15 cellular contexts compared by ENCODE assay signal in the genomic region with DNA sequence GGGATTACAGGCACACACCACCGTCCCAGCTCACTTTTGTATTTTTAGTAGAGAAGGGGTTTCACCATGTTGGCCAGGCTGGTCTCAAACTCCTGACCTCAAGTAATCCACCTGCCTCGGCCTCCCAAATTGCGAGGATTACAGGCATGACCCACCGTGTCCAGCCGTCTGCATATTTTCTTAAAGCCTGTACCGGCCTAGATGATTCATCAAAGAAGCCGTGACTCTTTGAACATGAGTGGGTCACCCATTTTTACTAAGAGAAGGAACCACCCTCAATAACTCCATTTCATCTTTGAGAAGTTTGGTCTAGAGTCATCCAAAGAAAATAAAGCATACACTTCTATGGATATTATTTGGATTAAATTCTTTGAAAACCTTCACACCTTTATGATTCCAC.
A peak's percentile ranks its signal among the peaks of the same experiment; 100 is the strongest.
DNase-seq lines count a peak whose midpoint lies in the region; ATAC-seq and TF ChIP-seq lines count a peak whose summit lies in the region.
"Had no signal": no experiment of that assay in that cellular context is flagged by ENCODE, and none has a peak within 500 bp of the region (broad histone marks: within the 10 kb centered on the region; RNA-seq: fewer than 3 reads in every experiment).

No MANE protein-coding gene starts in this region.

- peaks cover 6% of the 10 kb centered on the region for H3K9me3 Mint-ChIP-seq in central memory CD8-positive, alpha-beta T cell

- no peaks in the 10 kb centered on the region for H3K36me3 Mint-ChIP-seq in central memory CD8-positive, alpha-beta T cell (ENCODE audit: insufficient read depth)
- H3K36me3 Mint-ChIP-seq: CD4-positive, CD25-positive, alpha-beta regulatory T cell had no signal

- no peak overlapping the region for H3K9ac ChIP-seq in IMR-90 (ENCODE audit: low read depth, low read length)

- no peak overlapping the region for H3K4me2 ChIP-seq in IMR-90 (ENCODE audit: low read depth, low read length)
- H3K4me2 ChIP-seq in osteoblast (ENCODE audit: insufficient read depth, low read length) = no peak overlapping the region

- no peak overlapping the region for H3K4me3 Mint-ChIP-seq in central memory CD8-positive, alpha-beta T cell
- H3K4me3 Mint-ChIP-seq: CD4-positive, CD25-positive, alpha-beta regulatory T cell had no signal

- H3K23ac ChIP-seq in IMR-90 (ENCODE audit: low read depth, low read length) = no peak overlapping the region

- BruUV-seq in IMR-90 (replicated peaks; lab: Mats Ljungman, UMichigan) = no TSS peak

- no peaks in the 10 kb centered on the region for H4K20me1 ChIP-seq in IMR-90 (ENCODE audit: insufficient read depth, low read length)
- H4K20me1 ChIP-seq in osteoblast (ENCODE audit: insufficient read depth, low read length) = no peaks in the 10 kb centered on the region

- H2AK5ac ChIP-seq in IMR-90 (ENCODE audit: low read depth, low read length) = no peak overlapping the region

- dilution Hi-C loops in IMR-90 (cut with HindIII; ENCODE audit: low sequenced_read_pairs, unreplicated experiment) = no loop called here

- peak overlapping the region in 1 of 2 experiments; percentile 6; a peak in 1 of 4 replicates for H4K8ac ChIP-seq in IMR-90 (ENCODE audit: low read depth in 2 of 2, low read length in 2 of 2)

- H3K36me3 ChIP-seq in IMR-90 (ENCODE audit: control insufficient read depth, insufficient read depth, low read length) = no peaks in the 10 kb centered on the region
- H3K36me3 ChIP-seq in osteoblast (ENCODE audit: insufficient read depth, low read length) = no peaks in the 10 kb centered on the region
- H3K36me3 ChIP-seq: BE2C, HAP-1 had no signal

- H2BK120ac ChIP-seq in IMR-90 (ENCODE audit: low read depth, low read length) = peak overlapping the region; percentile 69

- no peak overlapping the region for H3K27ac ChIP-seq in IMR-90 (ENCODE audit: insufficient read depth, low read length)
- peak overlapping the region; percentile 89 for H3K27ac ChIP-seq in osteoblast (ENCODE audit: low read depth, low read length)
- no peak overlapping the region for H3K27ac ChIP-seq in coronary artery

- no peaks in the 10 kb centered on the region for H3K79me2 ChIP-seq in osteoblast (ENCODE audit: insufficient read depth, low read length)

- peak overlapping the region; percentile 75; the same call in 1 of the 2 replicates for H2BK20ac ChIP-seq in IMR-90 (ENCODE audit: low read depth, low read length)

- H3K27me3 ChIP-seq in IMR-90 (ENCODE audit: control insufficient read depth, insufficient read depth, low read length) (no peaks in the 10 kb centered on the region), osteoblast (ENCODE audit: insufficient read depth, low read length) (no peaks in the 10 kb centered on the region)
- H3K27me3 ChIP-seq: BE2C had no signal

- in situ Hi-C loops in IMR-90 (cut with MboI; ENCODE audit: low sequenced_read_pairs) = no loop called here

- H3K4me1 ChIP-seq in IMR-90 (ENCODE audit: control insufficient read depth, insufficient read depth, low read length) = peaks cover 24% of the 10 kb centered on the region
- peaks cover 75% of the 10 kb centered on the region for H3K4me1 ChIP-seq in osteoblast (ENCODE audit: insufficient read depth, low read length)
- H3K4me1 ChIP-seq: BE2C, HAP-1 had no signal

- H4K5ac ChIP-seq in IMR-90 (ENCODE audit: low read depth, low read length) = no peak overlapping the region

- ATAC-seq in IMR-90 (ENCODE audit: low read depth) (no peak), GM21360 (IDR thresholded peaks at IDR 0.05; ENCODE audit: unreplicated experiment) (no peak)
- ATAC-seq in central memory CD8-positive, alpha-beta T cell (replicated peaks; ENCODE audit: extremely low read depth, poor library complexity, severe bottlenecking) = no peak
- ATAC-seq: HepG2 had no signal

- no peaks in the 10 kb centered on the region for H3K27me3 Mint-ChIP-seq in central memory CD8-positive, alpha-beta T cell
- H3K27me3 Mint-ChIP-seq: CD4-positive, CD25-positive, alpha-beta regulatory T cell had no signal

- POLR2A ChIA-PET in IMR-90 (lab: Charles Lee; ENCODE audit: unreplicated experiment) = no interaction called here

- H2AFZ ChIP-seq in IMR-90 (replicated peaks; ENCODE audit: low read length, poor library complexity) (no peak overlapping the region), osteoblast (ENCODE audit: low read length) (no peak overlapping the region)

- no peak overlapping the region; the same call in 1 of the 2 replicates for H3K4ac ChIP-seq in IMR-90 (ENCODE audit: low read depth, low read length)

- WGBS in IMR-90 (ENCODE audit: extremely low coverage in 2 of 2, insufficient read length in 1 of 2), 2 experiments = 90% methylated on average over 4 of the region's 7 CpGs; no CpG with 5 or more reads in 1 of the 2 experiments

- no peak overlapping the region for H3K56ac ChIP-seq in IMR-90 (ENCODE audit: extremely low read depth, insufficient read depth, low read length)

- TF ChIP-seq POLR2A in IMR-90 (IDR thresholded peaks at IDR 0.05; ENCODE audit: low read depth, low read length) = no peak

- TF ChIP-seq RAD21 in IMR-90 (IDR thresholded peaks at IDR 0.05; ENCODE audit: low read length) = no peak

- peaks cover 4% of the 10 kb centered on the region; the same call in 1 of the 2 replicates for H3K9me1 ChIP-seq in IMR-90 (ENCODE audit: insufficient read depth, low read length)

- no peak overlapping the region for H3K4me3 ChIP-seq in IMR-90 (ENCODE audit: insufficient read depth, low read depth, low read length)
- no peak overlapping the region for H3K4me3 ChIP-seq in osteoblast (ENCODE audit: insufficient read depth, low read length)
- H3K4me3 ChIP-seq in coronary artery = no peak overlapping the region
- H3K4me3 ChIP-seq: HAP-1 had no signal

- DNase-seq in IMR-90 (no peak), osteoblast (ENCODE audit: insufficient read length, low spot score, missing footprints) (no peak), coronary artery (ENCODE audit: low spot score) (no peak), NCI-H748 treated with DMSO at 0.1 percent for 48 hours (lab: John Stamatoyannopoulos, UW) (no peak), pons (ENCODE audit: low spot score) (no peak)
- no peak for DNase-seq in central memory CD8-positive, alpha-beta T cell (ENCODE audit: low spot score in 2 of 2)
- DNase-seq: ACHN; BE2C; C1 segment of cervical spinal cord; CD4-positive, CD25-positive, alpha-beta regulatory T cell; DMS79 treated with DMSO at 0.1 percent for 48 hours; GF-D8 had no signal

- no peak overlapping the region; the same call in 1 of the 2 replicates for H3K14ac ChIP-seq in IMR-90 (replicated peaks; ENCODE audit: low read depth, low read length)

- H3K27ac Mint-ChIP-seq in central memory CD8-positive, alpha-beta T cell (ENCODE audit: low read depth) = peak overlapping the region; percentile 7
- H3K27ac Mint-ChIP-seq: CD4-positive, CD25-positive, alpha-beta regulatory T cell had no signal

- H2AK9ac ChIP-seq in IMR-90 (replicated peaks; ENCODE audit: low read depth, low read length, poor library complexity) = no peak overlapping the region

- H3K9me3 ChIP-seq in IMR-90 (ENCODE audit: control insufficient read depth, insufficient read depth, low read length) (no peaks in the 10 kb centered on the region), osteoblast (ENCODE audit: low read depth, low read length) (no peaks in the 10 kb centered on the region)
- H3K9me3 ChIP-seq: BE2C, HAP-1 had no signal

- intact Hi-C loops in IMR-90 (cut with micrococcal nuclease) = no loop called here

- peak overlapping the region; percentile 33; the same call in 1 of the 2 replicates for H3K18ac ChIP-seq in IMR-90 (ENCODE audit: low read depth, low read length)

- no peak overlapping the region for H2BK15ac ChIP-seq in IMR-90 (ENCODE audit: low read depth, low read length)

- no peak overlapping the region for H4K91ac ChIP-seq in IMR-90 (ENCODE audit: insufficient read depth, low read depth, low read length)

- no peaks in the 10 kb centered on the region for H3K4me1 Mint-ChIP-seq in central memory CD8-positive, alpha-beta T cell
- H3K4me1 Mint-ChIP-seq: CD4-positive, CD25-positive, alpha-beta regulatory T cell had no signal

- no peak overlapping the region for H2BK5ac ChIP-seq in IMR-90 (ENCODE audit: low read depth, low read length, poor library complexity, severe bottlenecking)

- no peaks in the 10 kb centered on the region for H3K79me1 ChIP-seq in IMR-90 (ENCODE audit: low read depth in 1 of 2, low read length in 2 of 2)

- CTCF ChIA-PET in IMR-90 (lab: Yijun Ruan, JAX) = interaction anchor here (1.0 kb wide), 2 partner anchors 11 to 12 kb away, joined by 3 to 5 read pairs; no protein-coding TSS in a partner anchor

- TF ChIP-seq CTCF in IMR-90 (conservative IDR thresholded peaks at IDR 0.05; ENCODE audit: low read depth, low read length) (no peak), osteoblast (IDR thresholded peaks at IDR 0.05; ENCODE audit: extremely low read depth, low read depth, low read length) (no peak), coronary artery (IDR thresholded peaks at IDR 0.05) (no peak)

TF ChIP-seq in IMR-90, 13 proteins besides CTCF, POLR2A, EP300 and RAD21:
- TF ChIP-seq FOS (IDR thresholded peaks at IDR 0.05; ENCODE audit: low read depth, low read length) = no peak
- TF ChIP-seq MAFK (IDR thresholded peaks at IDR 0.05; ENCODE audit: low read depth, low read length) = no peak
- TF ChIP-seq BHLHE40 (IDR thresholded peaks at IDR 0.05; ENCODE audit: low read depth, low read length) = no peak
- no peak for TF ChIP-seq SMC3 (IDR thresholded peaks at IDR 0.05; ENCODE audit: low read depth, low read length)
